In the genomic region with DNA sequence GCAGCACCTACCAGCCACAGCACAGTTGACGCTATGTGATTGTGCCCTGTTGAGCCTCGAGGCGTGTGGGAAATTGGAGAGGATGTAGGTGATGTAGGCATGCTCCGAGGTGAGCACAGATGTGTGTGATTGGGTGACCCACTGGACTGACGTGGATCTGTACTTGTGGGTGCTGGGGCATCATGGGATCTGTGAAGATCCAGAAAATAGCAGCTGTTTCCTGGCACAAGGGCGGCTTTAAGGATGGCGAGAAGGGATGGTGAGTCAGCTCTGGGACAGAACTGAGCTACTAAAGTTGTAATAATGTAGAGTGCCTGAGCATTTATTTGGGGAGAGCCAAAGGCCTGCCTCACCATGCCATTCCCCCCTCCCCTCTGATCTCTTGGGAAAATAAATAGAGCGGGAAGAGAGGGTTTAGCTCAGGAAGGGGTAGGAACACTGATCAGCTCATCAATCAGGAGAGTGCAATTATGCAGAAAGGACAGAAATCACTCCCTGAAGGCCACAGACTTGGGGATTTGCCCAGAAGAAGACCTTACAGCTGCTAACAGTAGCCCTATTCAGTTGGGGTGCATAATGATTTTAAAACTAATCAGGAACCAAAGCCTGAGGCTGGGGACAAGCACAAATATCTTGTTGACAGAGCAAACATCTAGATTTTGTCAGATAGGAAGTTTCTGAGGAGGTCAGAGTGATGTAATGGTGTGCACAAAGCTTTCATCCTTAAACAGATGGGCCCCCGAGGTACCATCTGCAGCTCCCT, we compare ENCODE assay signal across 9 cellular contexts. TPM values are rescaled to one million over a fixed set of nuclear protein-coding genes. Genes with fewer than 3 reads are reported as not detected.
DNase-seq lines count a peak whose midpoint lies in the region; ATAC-seq, FAIRE-seq and TF ChIP-seq lines count a peak whose summit lies in the region.
"Had no signal": no experiment of that assay in that cellular context is flagged by ENCODE, and none has a peak within 500 bp of the region (broad histone marks: within the 10 kb centered on the region; RNA-seq: fewer than 3 reads in every experiment).

No MANE protein-coding gene starts in this region.

- no peak for TF ChIP-seq RAD21 in SK-N-SH (IDR thresholded peaks at IDR 0.05; ENCODE audit: low read length)

- H3K27me3 ChIP-seq in SK-N-SH (ENCODE audit: insufficient read depth), result no peaks in the 10 kb centered on the region

- TF ChIP-seq CTCF in SK-N-SH (IDR thresholded peaks at IDR 0.05), result no peak

- no peak overlapping the region for H3K27ac Mint-ChIP-seq in activated CD8-positive, alpha-beta T cell treated with anti-CD3 and anti-CD28 coated beads, Interleukin-2, amount 10 ng/mL, durations not matched to agents 7 days and 5 days
- H3K27ac Mint-ChIP-seq in activated naive CD4-positive, alpha-beta T cell treated with anti-CD3 and anti-CD28 coated beads, Interleukin-2, amount 10 ng/mL, durations not matched to agents 7 days and 5 days, result no peak overlapping the region

- H3K36me3 ChIP-seq in SK-N-SH (replicated peaks in 1 of 2; ENCODE audit: control insufficient read depth in 1 of 2, insufficient read depth in 2 of 2, low read length in 1 of 2), result peaks cover 0 to 5% of the 10 kb centered on the region in 2 experiments

- CTCF ChIA-PET in SK-N-SH (lab: Yijun Ruan, JAX), result interaction anchor here (1.2 to 2.4 kb wide), 2 partner anchors 14 to 18 kb away, joined by 4 to 6 read pairs; no protein-coding TSS in a partner anchor
- CTCF ChIA-PET in activated CD8-positive, alpha-beta T cell treated with anti-CD3 and anti-CD28 coated beads, Interleukin-2, amount 10 ng/mL, durations not matched to agents 7 days and 5 days (lab: Charles Lee), result interaction anchor here (1.3 kb wide), 1 partner anchor 120 kb away, joined by 4 read pairs; no protein-coding TSS in a partner anchor
- CTCF ChIA-PET in activated naive CD4-positive, alpha-beta T cell treated with anti-CD3 and anti-CD28 coated beads, Interleukin-2, amount 10 ng/mL, durations not matched to agents 7 days and 5 days (lab: Charles Lee), result interaction anchor here (2.7 kb wide), 1 partner anchor 12 kb away, joined by 8 read pairs; no protein-coding TSS in a partner anchor

- peaks cover 24% of the 10 kb centered on the region for H3F3A ChIP-seq in SK-N-SH (replicated peaks; ENCODE audit: insufficient read depth)

- H4K20me1 ChIP-seq in SK-N-SH (ENCODE audit: insufficient read depth), result no peaks in the 10 kb centered on the region

- peaks cover 3% of the 10 kb centered on the region for H3K27me3 Mint-ChIP-seq in activated CD8-positive, alpha-beta T cell treated with anti-CD3 and anti-CD28 coated beads, Interleukin-2, amount 10 ng/mL, durations not matched to agents 7 days and 5 days (ENCODE audit: low read depth)
- H3K27me3 Mint-ChIP-seq in activated naive CD4-positive, alpha-beta T cell treated with anti-CD3 and anti-CD28 coated beads, Interleukin-2, amount 10 ng/mL, durations not matched to agents 7 days and 5 days, result peaks cover 5% of the 10 kb centered on the region

- no peaks in the 10 kb centered on the region for H3K9me3 ChIP-seq in SK-N-SH

- no peaks in the 10 kb centered on the region for H3K9me2 ChIP-seq in SK-N-SH

- TF ChIP-seq POLR2A in H54 (IDR thresholded peaks at IDR 0.05; ENCODE audit: low read depth, low read length), result no peak

- peaks cover 20 to 50% of the 10 kb centered on the region in 2 experiments for H3K4me1 ChIP-seq in SK-N-SH (ENCODE audit: control insufficient read depth in 1 of 2, insufficient read depth in 2 of 2, low read depth in 1 of 2, low read length in 1 of 2)

- DNase-seq in H54 (ENCODE audit: insufficient read length, low spot score) (peak; percentile 43), SK-N-SH (no peak), hepatic stellate cell (ENCODE audit: low spot score) (peak; percentile 57), superior temporal gyrus (ENCODE audit: extremely low spot score) (peak; percentile 73)
- DNase-seq in activated CD8-positive, alpha-beta T cell treated with anti-CD3 and anti-CD28 coated beads, Interleukin-2, amount 10 ng/mL, durations not matched to agents 7 days and 5 days, result no peak
- no peak for DNase-seq in activated naive CD4-positive, alpha-beta T cell treated with anti-CD3 and anti-CD28 coated beads, Interleukin-2, amount 10 ng/mL, durations not matched to agents 7 days and 5 days
- DNase-seq: NCI-H774 had no signal

- H3K27ac ChIP-seq in SK-N-SH (ENCODE audit: low read depth in 2 of 2, low read length in 1 of 2), result peak overlapping the region; percentile 58 to 85

- 51% methylated on average over 9 of the region's 9 CpGs for WGBS in SK-N-SH (ENCODE audit: low lambda C conversion rate)

- ATAC-seq in GM21619 (IDR thresholded peaks at IDR 0.05; ENCODE audit: unreplicated experiment), result no peak
- no peak for ATAC-seq in activated CD8-positive, alpha-beta T cell treated with anti-CD3 and anti-CD28 coated beads, Interleukin-2, amount 10 ng/mL, durations not matched to agents 7 days and 5 days
- no peak for ATAC-seq in GM19397 (IDR thresholded peaks at IDR 0.05; ENCODE audit: unreplicated experiment)

- no peak overlapping the region for H2AFZ ChIP-seq in SK-N-SH (ENCODE audit: low read depth)

- peak overlapping the region; percentile 19; the same call in 1 of the 2 replicates for H3K9ac ChIP-seq in SK-N-SH

- H3K9me3 Mint-ChIP-seq in activated CD8-positive, alpha-beta T cell treated with anti-CD3 and anti-CD28 coated beads, Interleukin-2, amount 10 ng/mL, durations not matched to agents 7 days and 5 days (ENCODE audit: insufficient read depth), result no peaks in the 10 kb centered on the region
- H3K9me3 Mint-ChIP-seq in activated naive CD4-positive, alpha-beta T cell treated with anti-CD3 and anti-CD28 coated beads, Interleukin-2, amount 10 ng/mL, durations not matched to agents 7 days and 5 days, result no peaks in the 10 kb centered on the region

- H3K4me3 Mint-ChIP-seq in activated CD8-positive, alpha-beta T cell treated with anti-CD3 and anti-CD28 coated beads, Interleukin-2, amount 10 ng/mL, durations not matched to agents 7 days and 5 days, result no peak overlapping the region
- no peak overlapping the region for H3K4me3 Mint-ChIP-seq in activated naive CD4-positive, alpha-beta T cell treated with anti-CD3 and anti-CD28 coated beads, Interleukin-2, amount 10 ng/mL, durations not matched to agents 7 days and 5 days

- POLR2A ChIA-PET in SK-N-SH (lab: Yijun Ruan, JAX), result interaction anchor here (1.6 kb wide), 1 partner anchor 30 kb away, joined by 5 read pairs; a partner anchor contains a TSS
- POLR2A ChIA-PET in activated CD8-positive, alpha-beta T cell treated with anti-CD3 and anti-CD28 coated beads, Interleukin-2, amount 10 ng/mL, durations not matched to agents 7 days and 5 days (lab: Charles Lee), result no interaction called here

- peaks cover 63% of the 10 kb centered on the region for H3K79me2 ChIP-seq in SK-N-SH (ENCODE audit: insufficient read depth)

- no peaks in the 10 kb centered on the region for H3K36me3 Mint-ChIP-seq in activated CD8-positive, alpha-beta T cell treated with anti-CD3 and anti-CD28 coated beads, Interleukin-2, amount 10 ng/mL, durations not matched to agents 7 days and 5 days (ENCODE audit: low read depth)
- no peaks in the 10 kb centered on the region for H3K36me3 Mint-ChIP-seq in activated naive CD4-positive, alpha-beta T cell treated with anti-CD3 and anti-CD28 coated beads, Interleukin-2, amount 10 ng/mL, durations not matched to agents 7 days and 5 days

- no peak for TF ChIP-seq EP300 in SK-N-SH (IDR thresholded peaks at IDR 0.05; ENCODE audit: borderline replicate concordance in 1 of 2, low read depth in 1 of 2, low read length in 1 of 2)

- peak overlapping the region; percentile 62 for H3K4me2 ChIP-seq in SK-N-SH

- peaks cover 4% of the 10 kb centered on the region for H3K4me1 Mint-ChIP-seq in activated CD8-positive, alpha-beta T cell treated with anti-CD3 and anti-CD28 coated beads, Interleukin-2, amount 10 ng/mL, durations not matched to agents 7 days and 5 days (ENCODE audit: low read depth)
- H3K4me1 Mint-ChIP-seq in activated naive CD4-positive, alpha-beta T cell treated with anti-CD3 and anti-CD28 coated beads, Interleukin-2, amount 10 ng/mL, durations not matched to agents 7 days and 5 days, result peaks cover 10% of the 10 kb centered on the region

- no peak overlapping the region for H3K4me3 ChIP-seq in SK-N-SH (ENCODE audit: low read depth in 2 of 2, low read length in 1 of 2)

- FAIRE-seq in H54 (lab: Jason Lieb, UNC), result peak; percentile 83

TF ChIP-seq in SK-N-SH, 30 proteins besides CTCF, POLR2A, EP300 and RAD21:
- TF ChIP-seq EZH2phosphoT487 (IDR thresholded peaks at IDR 0.05; ENCODE audit: borderline replicate concordance, low read depth) (no peak), SIN3A (IDR thresholded peaks at IDR 0.05; ENCODE audit: borderline replicate concordance, low read depth, low read length) (no peak), FOSL2 (IDR thresholded peaks at IDR 0.05; ENCODE audit: borderline replicate concordance, low read depth) (peak; percentile 19; the same call in 1 of the 2 replicates), SMC3 (IDR thresholded peaks at IDR 0.05; ENCODE audit: low read depth, low read length) (no peak), POLR2AphosphoS5 (IDR thresholded peaks at IDR 0.05; ENCODE audit: low read depth, low read length) (no peak), NFIC (IDR thresholded peaks at IDR 0.05; ENCODE audit: borderline replicate concordance) (no peak), RXRA (IDR thresholded peaks at IDR 0.05; ENCODE audit: borderline replicate concordance, low read depth) (no peak), ELF1 (IDR thresholded peaks at IDR 0.05) (no peak), CHD2 (IDR thresholded peaks at IDR 0.05; ENCODE audit: low read length, partially characterized antibody) (no peak), TCF12 (IDR thresholded peaks at IDR 0.05) (peak; percentile 24), FOXJ3 (CRISPR knock-in tag; IDR thresholded peaks at IDR 0.05) (no peak)
- TF ChIP-seq, protein P1, sequence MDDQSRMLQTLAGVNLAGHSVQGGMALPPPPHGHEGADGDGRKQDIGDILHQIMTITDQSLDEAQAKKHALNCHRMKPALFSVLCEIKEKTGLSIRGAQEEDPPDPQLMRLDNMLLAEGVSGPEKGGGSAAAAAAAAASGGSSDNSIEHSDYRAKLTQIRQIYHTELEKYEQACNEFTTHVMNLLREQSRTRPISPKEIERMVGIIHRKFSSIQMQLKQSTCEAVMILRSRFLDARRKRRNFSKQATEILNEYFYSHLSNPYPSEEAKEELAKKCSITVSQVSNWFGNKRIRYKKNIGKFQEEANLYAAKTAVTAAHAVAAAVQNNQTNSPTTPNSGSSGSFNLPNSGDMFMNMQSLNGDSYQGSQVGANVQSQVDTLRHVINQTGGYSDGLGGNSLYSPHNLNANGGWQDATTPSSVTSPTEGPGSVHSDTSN (IDR thresholded peaks at IDR 0.05), result no peak

RNA-seq across cellular contexts. Expression of a gene that starts 30.2 kb away (rescaled TPM):
- 19.2 and 23.8 TPM in 2 replicates for polyA plus RNA-seq in SK-N-SH (2012; rRNA removed)
- polyA plus RNA-seq in SK-N-SH (2012; cell fraction: cytosol; rRNA removed), result 11.4 and 13.0 TPM in 2 replicates
- 58.0 and 76.7 TPM in 2 replicates for polyA plus RNA-seq in SK-N-SH (2012; cell fraction: nucleus; rRNA removed)
- total RNA-seq in activated CD8-positive, alpha-beta T cell treated with anti-CD3 and anti-CD28 coated beads, Interleukin-2, amount 10 ng/mL, durations not matched to agents 7 days and 5 days, result under 1 TPM; 0.37 to 0.55 TPM

Comparison
In these comparisons a context has a peak if more than half of its experiments do, and no peak if none do; other contexts are left out.
1. DNase-seq: peak in H54 (single experiment), hepatic stellate cell (single experiment) and superior temporal gyrus (single experiment); none in SK-N-SH (single experiment), activated CD8-positive, alpha-beta T cell treated with anti-CD3 and anti-CD28 coated beads, Interleukin-2, amount 10 ng/mL, durations not matched to agents 7 days and 5 days (single experiment) and activated naive CD4-positive, alpha-beta T cell treated with anti-CD3 and anti-CD28 coated beads, Interleukin-2, amount 10 ng/mL, durations not matched to agents 7 days and 5 days (single experiment).